In genomic region chr21:37563641-37564340, GRCh38 we compare ENCODE assay signal across 8 cellular contexts.
DNase-seq lines count a peak whose midpoint lies in the region; ATAC-seq, FAIRE-seq and TF ChIP-seq lines count a peak whose summit lies in the region.

No MANE protein-coding gene starts in this region.

- peak overlapping the region; percentile 58 to 92 (median 70) for H3K4me3 ChIP-seq in heart right ventricle
- H3K4me3 ChIP-seq in psoas muscle: peak overlapping the region; percentile 87
- peak overlapping the region; percentile 62 for H3K4me3 ChIP-seq in urinary bladder (ENCODE audit: low read depth, low read length)

- DNase-seq in GM12891 (ENCODE audit: insufficient read length, low spot score) (peak; percentile 93), NCI-H128 (lab: John Stamatoyannopoulos, UW; ENCODE audit: unreplicated experiment) (peak; percentile 89), SW480 (ENCODE audit: low spot score) (peak; percentile 91), heart right ventricle (peak; percentile 93), psoas muscle (peak; percentile 94 to 97)

- H3K9me3 ChIP-seq in heart right ventricle (peaks cover 0 to 6% (median 0%) of the 10 kb centered on the region in 11 donors), psoas muscle (no peaks in the 10 kb centered on the region)

- H3K36me3 ChIP-seq in heart right ventricle (no peaks in the 10 kb centered on the region), psoas muscle (ENCODE audit: insufficient read depth in 1 of 2, low read depth in 1 of 2) (no peaks in the 10 kb centered on the region), urinary bladder (ENCODE audit: insufficient read depth) (no peaks in the 10 kb centered on the region)

- H3K27me3 ChIP-seq in heart right ventricle (no peaks in the 10 kb centered on the region), psoas muscle (ENCODE audit: insufficient read depth in 3 of 3, low read length in 2 of 3) (no peaks in the 10 kb centered on the region)

- TF ChIP-seq POLR2A in GM12891 (IDR thresholded peaks at IDR 0.05; ENCODE audit: low read depth, low read length): peak; percentile 75

- TF ChIP-seq CTCF in heart right ventricle (IDR thresholded peaks at IDR 0.05) (peak in 7 of 9 donors; percentile 34 to 69 (median 46)), psoas muscle (IDR thresholded peaks at IDR 0.05) (peak; percentile 52)

- FAIRE-seq in GM12891 (lab: Jason Lieb, UNC): peak; percentile 96

- H3K27ac ChIP-seq in adipose tissue (ENCODE audit: low read depth, low read length): peak overlapping the region; percentile 41
- H3K27ac ChIP-seq in heart right ventricle: peak overlapping the region; percentile 55 to 98 (median 94)
- peak overlapping the region; percentile 97 for H3K27ac ChIP-seq in psoas muscle
- peak overlapping the region; percentile 81 for H3K27ac ChIP-seq in urinary bladder (ENCODE audit: low read depth)

- WGBS in adipose tissue, 3 donors: 1% methylated on average over 67 of the region's 67 CpGs
- 0 to 1% methylated on average over 62 to 67 of the region's 67 CpGs for WGBS in heart right ventricle, 2 donors
- WGBS in psoas muscle, 3 donors: 0 to 1% (median 1%) methylated on average over 66 to 67 of the region's 67 CpGs
- WGBS in urinary bladder: under 1% methylated on average over 67 of the region's 67 CpGs

- H3K4me1 ChIP-seq in heart right ventricle (peaks cover 0 to 40% (median 26%) of the 10 kb centered on the region in 9 donors), psoas muscle (peaks cover 30% of the 10 kb centered on the region), urinary bladder (ENCODE audit: insufficient read depth) (no peaks in the 10 kb centered on the region)

- ATAC-seq in HG02763 (IDR thresholded peaks at IDR 0.05; ENCODE audit: unreplicated experiment) (peak; percentile 95), heart right ventricle (peak; percentile 94 to 98 (median 97)), psoas muscle (peak; percentile 82 to 90 (median 88))

- intact Hi-C loops in heart right ventricle (cut with DNase I) (loop anchor here in 6 of 10 donors (5.0 to 10.0 kb wide), 7 partner anchors 69 to 489 kb away; partner anchors contain the start of genes DYRK1A (in 3 of the 6), VPS26C (in 2 of the 6), PIGP (in 1 of the 6) and TTC3 (in 1 of the 6)), psoas muscle (cut with DNase I) (loop anchor here in 1 of 2 donors (5.0 kb wide), 2 partner anchors 196 to 296 kb away; partner anchors contain the start of genes DYRK1A and VPS26C)

TF ChIP-seq in GM12891, 5 proteins besides CTCF, POLR2A, EP300 and RAD21:
- TF ChIP-seq TAF1 (IDR thresholded peaks at IDR 0.05; ENCODE audit: low read depth, low read length) (peak; percentile 46; the same call in 1 of the 2 replicates), POLR2AphosphoS5 (IDR thresholded peaks at IDR 0.05; ENCODE audit: low read depth, low read length) (peak; percentile 73; the same call in 1 of the 2 replicates), PAX5 (IDR thresholded peaks at IDR 0.05; ENCODE audit: insufficient read depth, low read length, severe bottlenecking) (no peak)

Comparison
In these comparisons a context has a peak if more than half of its experiments do, and no peak if none do; other contexts are left out.
1. Peak in every context shown above with its lines: DNase-seq, ATAC-seq, H3K4me3 ChIP-seq and H3K27ac ChIP-seq.
2. H3K27ac ChIP-seq: peak in every context shown above with its lines; median percentile 97 in psoas muscle; 94 in heart right ventricle; 81 in urinary bladder; 41 in adipose tissue.